In genomic region chr9:124110307-124110915, GRCh38 we compare ENCODE assay signal across 8 cellular contexts.
DNase-seq lines count a peak whose midpoint lies in the region; ATAC-seq and TF ChIP-seq lines count a peak whose summit lies in the region.

No MANE protein-coding gene starts in this region.

- H3K4me3 ChIP-seq in fibroblast of the aortic adventitia (ENCODE audit: low read depth, low read length), result no peak overlapping the region

- peaks cover under 1% of the 10 kb centered on the region for H3K27me3 Mint-ChIP-seq in activated CD4-positive, alpha-beta T cell treated with anti-CD3 and anti-CD28 coated beads, Interleukin-2, amount 10 ng/mL, durations not matched to agents 24 days and 14 days
- peaks cover 4% of the 10 kb centered on the region for H3K27me3 Mint-ChIP-seq in glutamatergic neuron (ENCODE audit: unreplicated experiment)

- H3K27ac Mint-ChIP-seq in activated CD4-positive, alpha-beta T cell treated with anti-CD3 and anti-CD28 coated beads, Interleukin-2, amount 10 ng/mL, durations not matched to agents 24 days and 14 days, result no peak overlapping the region
- H3K27ac Mint-ChIP-seq in glutamatergic neuron (ENCODE audit: unreplicated experiment), result no peak overlapping the region

- TF ChIP-seq CTCF in fibroblast of the aortic adventitia (IDR thresholded peaks at IDR 0.05; ENCODE audit: insufficient read depth, low read length) (no peak), glutamatergic neuron (IDR thresholded peaks at IDR 0.05; ENCODE audit: partially characterized antibody, unreplicated experiment) (no peak)

- no peaks in the 10 kb centered on the region for H3K9me3 Mint-ChIP-seq in activated CD4-positive, alpha-beta T cell treated with anti-CD3 and anti-CD28 coated beads, Interleukin-2, amount 10 ng/mL, durations not matched to agents 24 days and 14 days
- H3K9me3 Mint-ChIP-seq in glutamatergic neuron (ENCODE audit: unreplicated experiment), result peaks cover 3% of the 10 kb centered on the region

- no peak for TF ChIP-seq EP300 in Ishikawa (IDR thresholded peaks at IDR 0.05; ENCODE audit: borderline replicate concordance)

- TF ChIP-seq RAD21 in Ishikawa (IDR thresholded peaks at IDR 0.05; ENCODE audit: low read depth), result peak; percentile 27; the same call in 1 of the 2 replicates

- DNase-seq in CD1c-positive myeloid dendritic cell (ENCODE audit: extremely low spot score) (peak; percentile 62), fibroblast of the aortic adventitia (ENCODE audit: low read depth) (peak; percentile 68), pons (ENCODE audit: low spot score) (peak; percentile 28), glutamatergic neuron (no peak), NCI-H1417 (lab: John Stamatoyannopoulos, UW) (no peak)
- peak; percentile 86 for DNase-seq in activated CD4-positive, alpha-beta T cell treated with anti-CD3 and anti-CD28 coated beads, Interleukin-2, amount 10 ng/mL, durations not matched to agents 24 days and 14 days

- H3K36me3 Mint-ChIP-seq in activated CD4-positive, alpha-beta T cell treated with anti-CD3 and anti-CD28 coated beads, Interleukin-2, amount 10 ng/mL, durations not matched to agents 24 days and 14 days (ENCODE audit: low read depth), result no peaks in the 10 kb centered on the region
- no peaks in the 10 kb centered on the region for H3K36me3 Mint-ChIP-seq in glutamatergic neuron (ENCODE audit: unreplicated experiment)

- H3K4me3 Mint-ChIP-seq in activated CD4-positive, alpha-beta T cell treated with anti-CD3 and anti-CD28 coated beads, Interleukin-2, amount 10 ng/mL, durations not matched to agents 24 days and 14 days, result no peak overlapping the region
- H3K4me3 Mint-ChIP-seq in glutamatergic neuron (ENCODE audit: unreplicated experiment), result no peak overlapping the region

- no peak for ATAC-seq in HG03469 (IDR thresholded peaks at IDR 0.05; ENCODE audit: unreplicated experiment)

- H3K4me1 Mint-ChIP-seq in activated CD4-positive, alpha-beta T cell treated with anti-CD3 and anti-CD28 coated beads, Interleukin-2, amount 10 ng/mL, durations not matched to agents 24 days and 14 days, result no peaks in the 10 kb centered on the region
- H3K4me1 Mint-ChIP-seq in glutamatergic neuron (ENCODE audit: low read depth, unreplicated experiment), result peaks cover 10% of the 10 kb centered on the region

- intact Hi-C loops in activated CD4-positive, alpha-beta T cell treated with anti-CD3 and anti-CD28 coated beads, Interleukin-2, amount 10 ng/mL, durations not matched to agents 24 days and 14 days (cut with micrococcal nuclease), result no loop called here

TF ChIP-seq in Ishikawa, 13 proteins besides CTCF, POLR2A, EP300 and RAD21:
- TF ChIP-seq TCF12 (IDR thresholded peaks at IDR 0.05; ENCODE audit: low read depth) (no peak), NFIC (IDR thresholded peaks at IDR 0.05) (no peak), EGR1 (IDR thresholded peaks at IDR 0.05) (no peak), MAX (IDR thresholded peaks at IDR 0.05) (peak; percentile 74), TEAD4 (IDR thresholded peaks at IDR 0.05) (0 out of 2 replicates have a peak, but pooled peaks have one; percentile 28), TAF1 (IDR thresholded peaks at IDR 0.05; ENCODE audit: low read depth) (no peak), CREB1 (IDR thresholded peaks at IDR 0.05; ENCODE audit: low read depth) (no peak), ZBTB7A (IDR thresholded peaks at IDR 0.05; ENCODE audit: low read depth) (no peak), REST (IDR thresholded peaks at IDR 0.05; ENCODE audit: low read depth) (peak; percentile 100), CEBPB (IDR thresholded peaks at IDR 0.05) (no peak), YY1 (IDR thresholded peaks at IDR 0.05; ENCODE audit: low read depth) (0 out of 2 replicates have a peak, but pooled peaks have one; percentile 56), FOXM1 (IDR thresholded peaks at IDR 0.05; ENCODE audit: borderline replicate concordance, low read depth) (no peak), USF1 (IDR thresholded peaks at IDR 0.05) (no peak)
TF ChIP-seq in Ishikawa: peak in this region for 4.

Comparison
In these comparisons a context has a peak if more than half of its experiments do, and no peak if none do; other contexts are left out.
1. DNase-seq: peak in CD1c-positive myeloid dendritic cell (single experiment), activated CD4-positive, alpha-beta T cell treated with anti-CD3 and anti-CD28 coated beads, Interleukin-2, amount 10 ng/mL, durations not matched to agents 24 days and 14 days (single experiment), fibroblast of the aortic adventitia (single experiment) and pons (single experiment); none in glutamatergic neuron (single experiment) and NCI-H1417 (0 of 3).